ENCODE assay signal across 1 cellular context in the genomic region with DNA sequence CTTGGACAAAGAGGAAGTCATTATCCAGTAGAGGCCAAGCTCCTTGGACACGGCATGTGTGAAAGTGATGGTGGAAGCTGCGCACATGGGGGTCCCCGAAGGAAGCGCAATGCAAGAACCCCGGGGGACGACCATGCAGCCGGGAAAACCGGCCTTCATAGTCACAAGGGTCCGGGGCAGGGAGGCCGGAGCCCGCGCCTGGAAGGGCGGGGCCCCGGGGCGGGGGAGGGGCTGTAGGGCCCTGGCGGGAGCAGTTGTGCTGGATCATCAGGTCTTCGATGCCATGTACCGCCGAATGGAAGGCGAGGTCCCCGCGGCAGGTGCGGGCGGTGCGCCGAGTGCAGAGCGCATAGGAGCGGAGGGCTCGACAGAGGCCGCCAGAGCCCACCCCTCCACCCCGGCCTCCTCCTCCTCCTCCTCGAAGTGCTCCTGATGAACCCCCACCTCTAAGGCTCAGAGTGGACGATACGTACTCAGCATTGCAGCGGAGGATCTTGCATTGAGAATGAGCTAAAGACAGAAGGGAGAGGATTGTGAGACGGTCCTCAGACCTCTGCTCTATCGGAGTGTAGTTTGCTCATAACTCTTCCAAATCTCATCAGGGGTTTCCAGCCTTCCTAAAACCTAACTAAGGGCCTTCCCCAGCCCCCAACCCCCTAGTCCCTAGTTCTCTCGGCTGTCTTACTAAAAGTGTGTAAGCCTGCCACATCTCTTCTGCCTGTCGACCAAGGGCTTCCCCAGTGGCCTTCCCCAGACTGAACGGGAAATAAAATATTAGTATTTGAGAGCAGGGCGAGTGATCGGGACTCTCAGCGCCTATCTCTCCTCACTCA.
TF ChIP-seq lines count a peak whose summit lies in the region.

No MANE protein-coding gene starts in this region.

TF ChIP-seq in H1, 55 proteins besides CTCF, POLR2A, EP300 and RAD21:
- TF ChIP-seq SP1 (IDR thresholded peaks at IDR 0.05; ENCODE audit: low read depth, low read length): no peak
- no peak for TF ChIP-seq HDAC2 (IDR thresholded peaks at IDR 0.05; ENCODE audit: borderline replicate concordance in 1 of 2, low read depth in 2 of 2, low read length in 2 of 2)
- TF ChIP-seq BCL11A (IDR thresholded peaks at IDR 0.05; ENCODE audit: low read depth in 2 of 2, low read length in 2 of 2): no peak
- no peak for TF ChIP-seq NANOG (IDR thresholded peaks at IDR 0.05; ENCODE audit: insufficient read depth, low read depth, low read length, poor library complexity, severe bottlenecking)
- TF ChIP-seq RNF2 (IDR thresholded peaks at IDR 0.05; ENCODE audit: borderline replicate concordance, low read depth, low read length, missing control alignments, poor library complexity, severe bottlenecking): no peak
- TF ChIP-seq CTBP2 (IDR thresholded peaks at IDR 0.05; ENCODE audit: borderline replicate concordance, insufficient read depth, insufficient read length, low read length): no peak
- no peak for TF ChIP-seq TCF12 (IDR thresholded peaks at IDR 0.05; ENCODE audit: low read depth, low read length)
- TF ChIP-seq PHF8 (conservative IDR thresholded peaks at IDR 0.05; ENCODE audit: low read depth, low read length): no peak; the same call in 1 of the 2 replicates
- TF ChIP-seq ASH2L (IDR thresholded peaks at IDR 0.05; ENCODE audit: low read length): peak; percentile 49
- peak; percentile 54 for TF ChIP-seq EZH2 (IDR thresholded peaks at IDR 0.05; ENCODE audit: low read depth, low read length, severe bottlenecking)
- 0 out of 2 replicates have a peak, but pooled peaks have one; percentile 24 for TF ChIP-seq SUZ12 (IDR thresholded peaks at IDR 0.05; ENCODE audit: low read length)
- TF ChIP-seq NRF1 (IDR thresholded peaks at IDR 0.05; ENCODE audit: low read depth, low read length): no peak
- no peak for TF ChIP-seq RXRA (IDR thresholded peaks at IDR 0.05; ENCODE audit: insufficient read depth, low read depth, low read length)
- TF ChIP-seq SP4 (IDR thresholded peaks at IDR 0.05; ENCODE audit: low read length): no peak
- no peak for TF ChIP-seq CBX8 (IDR thresholded peaks at IDR 0.05; ENCODE audit: borderline replicate concordance, low read depth, low read length)
- TF ChIP-seq CEBPB (IDR thresholded peaks at IDR 0.05; ENCODE audit: low read depth, low read length): no peak
- TF ChIP-seq POU5F1 (IDR thresholded peaks at IDR 0.05; ENCODE audit: low read depth, low read length): no peak
- no peak for TF ChIP-seq SAP30 (IDR thresholded peaks at IDR 0.05; ENCODE audit: insufficient read depth, insufficient replicate concordance, low read length)
- TF ChIP-seq TBP (IDR thresholded peaks at IDR 0.05; ENCODE audit: low read depth, low read length): 0 out of 2 replicates have a peak, but pooled peaks have one; percentile 20
- TF ChIP-seq, protein P1, sequence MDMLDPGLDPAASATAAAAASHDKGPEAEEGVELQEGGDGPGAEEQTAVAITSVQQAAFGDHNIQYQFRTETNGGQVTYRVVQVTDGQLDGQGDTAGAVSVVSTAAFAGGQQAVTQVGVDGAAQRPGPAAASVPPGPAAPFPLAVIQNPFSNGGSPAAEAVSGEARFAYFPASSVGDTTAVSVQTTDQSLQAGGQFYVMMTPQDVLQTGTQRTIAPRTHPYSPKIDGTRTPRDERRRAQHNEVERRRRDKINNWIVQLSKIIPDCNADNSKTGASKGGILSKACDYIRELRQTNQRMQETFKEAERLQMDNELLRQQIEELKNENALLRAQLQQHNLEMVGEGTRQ (IDR thresholded peaks at IDR 0.05; ENCODE audit: low read length): no peak
- TF ChIP-seq JUN (IDR thresholded peaks at IDR 0.05; ENCODE audit: low read depth, low read length): no peak
- TF ChIP-seq, protein P2, sequence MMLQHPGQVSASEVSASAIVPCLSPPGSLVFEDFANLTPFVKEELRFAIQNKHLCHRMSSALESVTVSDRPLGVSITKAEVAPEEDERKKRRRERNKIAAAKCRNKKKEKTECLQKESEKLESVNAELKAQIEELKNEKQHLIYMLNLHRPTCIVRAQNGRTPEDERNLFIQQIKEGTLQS (IDR thresholded peaks at IDR 0.05; ENCODE audit: insufficient read depth, low read depth, low read length): no peak
- TF ChIP-seq YY1 (IDR thresholded peaks at IDR 0.05; ENCODE audit: low read depth, low read length): no peak
- TF ChIP-seq JUND (IDR thresholded peaks at IDR 0.05; ENCODE audit: low read length): no peak
- no peak for TF ChIP-seq TEAD4 (IDR thresholded peaks at IDR 0.05; ENCODE audit: low read depth, low read length)
- TF ChIP-seq ZNF274 (IDR thresholded peaks at IDR 0.05; ENCODE audit: borderline replicate concordance, extremely low read depth, low read length): no peak
- peak; percentile 38; the same call in 1 of the 2 replicates for TF ChIP-seq KDM1A (IDR thresholded peaks at IDR 0.05; ENCODE audit: borderline replicate concordance, low read length)
- no peak for TF ChIP-seq TAF7 (optimal IDR thresholded peaks at IDR 0.05; ENCODE audit: borderline replicate concordance, low read depth, low read length)
- no peak for TF ChIP-seq CREB1 (IDR thresholded peaks at IDR 0.05)
- no peak for TF ChIP-seq KDM5A (IDR thresholded peaks at IDR 0.05; ENCODE audit: low read length)
- TF ChIP-seq, protein P3, sequence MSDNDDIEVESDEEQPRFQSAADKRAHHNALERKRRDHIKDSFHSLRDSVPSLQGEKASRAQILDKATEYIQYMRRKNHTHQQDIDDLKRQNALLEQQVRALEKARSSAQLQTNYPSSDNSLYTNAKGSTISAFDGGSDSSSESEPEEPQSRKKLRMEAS (IDR thresholded peaks at IDR 0.05): peak; percentile 85
- no peak for TF ChIP-seq GABPA (IDR thresholded peaks at IDR 0.05; ENCODE audit: borderline replicate concordance, insufficient read depth, low read length)
- TF ChIP-seq TAF1 (IDR thresholded peaks at IDR 0.05; ENCODE audit: low read depth, low read length): 0 out of 2 replicates have a peak, but pooled peaks have one; percentile 31
- TF ChIP-seq, protein P4, sequence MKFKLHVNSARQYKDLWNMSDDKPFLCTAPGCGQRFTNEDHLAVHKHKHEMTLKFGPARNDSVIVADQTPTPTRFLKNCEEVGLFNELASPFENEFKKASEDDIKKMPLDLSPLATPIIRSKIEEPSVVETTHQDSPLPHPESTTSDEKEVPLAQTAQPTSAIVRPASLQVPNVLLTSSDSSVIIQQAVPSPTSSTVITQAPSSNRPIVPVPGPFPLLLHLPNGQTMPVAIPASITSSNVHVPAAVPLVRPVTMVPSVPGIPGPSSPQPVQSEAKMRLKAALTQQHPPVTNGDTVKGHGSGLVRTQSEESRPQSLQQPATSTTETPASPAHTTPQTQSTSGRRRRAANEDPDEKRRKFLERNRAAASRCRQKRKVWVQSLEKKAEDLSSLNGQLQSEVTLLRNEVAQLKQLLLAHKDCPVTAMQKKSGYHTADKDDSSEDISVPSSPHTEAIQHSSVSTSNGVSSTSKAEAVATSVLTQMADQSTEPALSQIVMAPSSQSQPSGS (IDR thresholded peaks at IDR 0.05; ENCODE audit: low read length): no peak
- TF ChIP-seq POLR2AphosphoS5 (IDR thresholded peaks at IDR 0.05; ENCODE audit: low read depth, low read length): no peak
- TF ChIP-seq CHD2 (IDR thresholded peaks at IDR 0.05; ENCODE audit: low read length): no peak
- no peak for TF ChIP-seq FOSL1 (IDR thresholded peaks at IDR 0.05; ENCODE audit: insufficient read depth, low read depth, low read length)
- no peak for TF ChIP-seq MAFK (IDR thresholded peaks at IDR 0.05; ENCODE audit: low read depth, low read length)
- no peak for TF ChIP-seq BRCA1 (IDR thresholded peaks at IDR 0.05; ENCODE audit: low read depth, low read length)
- no peak for TF ChIP-seq SP2 (IDR thresholded peaks at IDR 0.05; ENCODE audit: low read length)
- TF ChIP-seq HDAC6 (IDR thresholded peaks at IDR 0.05; ENCODE audit: low read depth, low read length): no peak
- TF ChIP-seq SIRT6 (IDR thresholded peaks at IDR 0.05; ENCODE audit: low read length): no peak
- TF ChIP-seq EGR1 (IDR thresholded peaks at IDR 0.05; ENCODE audit: borderline replicate concordance, low read depth, low read length): no peak
- no peak for TF ChIP-seq RFX5 (IDR thresholded peaks at IDR 0.05; ENCODE audit: borderline replicate concordance, low read depth, low read length)
- TF ChIP-seq CBX5 (IDR thresholded peaks at IDR 0.05; ENCODE audit: low read depth, low read length): no peak
- no peak for TF ChIP-seq GTF2F1 (IDR thresholded peaks at IDR 0.05; ENCODE audit: borderline replicate concordance, low read depth, low read length)
- TF ChIP-seq RBBP5 (IDR thresholded peaks at IDR 0.05; ENCODE audit: borderline replicate concordance, low read depth, low read length): no peak
- TF ChIP-seq SIN3A (conservative IDR thresholded peaks at IDR 0.05 in 1 of 2, IDR thresholded peaks at IDR 0.05 in 1 of 2; ENCODE audit: low read depth in 1 of 2, low read length in 2 of 2): no peak
- peak; percentile 18 for TF ChIP-seq KDM4A (IDR thresholded peaks at IDR 0.05; ENCODE audit: low read depth, low read length, severe bottlenecking)
- TF ChIP-seq, protein P5, sequence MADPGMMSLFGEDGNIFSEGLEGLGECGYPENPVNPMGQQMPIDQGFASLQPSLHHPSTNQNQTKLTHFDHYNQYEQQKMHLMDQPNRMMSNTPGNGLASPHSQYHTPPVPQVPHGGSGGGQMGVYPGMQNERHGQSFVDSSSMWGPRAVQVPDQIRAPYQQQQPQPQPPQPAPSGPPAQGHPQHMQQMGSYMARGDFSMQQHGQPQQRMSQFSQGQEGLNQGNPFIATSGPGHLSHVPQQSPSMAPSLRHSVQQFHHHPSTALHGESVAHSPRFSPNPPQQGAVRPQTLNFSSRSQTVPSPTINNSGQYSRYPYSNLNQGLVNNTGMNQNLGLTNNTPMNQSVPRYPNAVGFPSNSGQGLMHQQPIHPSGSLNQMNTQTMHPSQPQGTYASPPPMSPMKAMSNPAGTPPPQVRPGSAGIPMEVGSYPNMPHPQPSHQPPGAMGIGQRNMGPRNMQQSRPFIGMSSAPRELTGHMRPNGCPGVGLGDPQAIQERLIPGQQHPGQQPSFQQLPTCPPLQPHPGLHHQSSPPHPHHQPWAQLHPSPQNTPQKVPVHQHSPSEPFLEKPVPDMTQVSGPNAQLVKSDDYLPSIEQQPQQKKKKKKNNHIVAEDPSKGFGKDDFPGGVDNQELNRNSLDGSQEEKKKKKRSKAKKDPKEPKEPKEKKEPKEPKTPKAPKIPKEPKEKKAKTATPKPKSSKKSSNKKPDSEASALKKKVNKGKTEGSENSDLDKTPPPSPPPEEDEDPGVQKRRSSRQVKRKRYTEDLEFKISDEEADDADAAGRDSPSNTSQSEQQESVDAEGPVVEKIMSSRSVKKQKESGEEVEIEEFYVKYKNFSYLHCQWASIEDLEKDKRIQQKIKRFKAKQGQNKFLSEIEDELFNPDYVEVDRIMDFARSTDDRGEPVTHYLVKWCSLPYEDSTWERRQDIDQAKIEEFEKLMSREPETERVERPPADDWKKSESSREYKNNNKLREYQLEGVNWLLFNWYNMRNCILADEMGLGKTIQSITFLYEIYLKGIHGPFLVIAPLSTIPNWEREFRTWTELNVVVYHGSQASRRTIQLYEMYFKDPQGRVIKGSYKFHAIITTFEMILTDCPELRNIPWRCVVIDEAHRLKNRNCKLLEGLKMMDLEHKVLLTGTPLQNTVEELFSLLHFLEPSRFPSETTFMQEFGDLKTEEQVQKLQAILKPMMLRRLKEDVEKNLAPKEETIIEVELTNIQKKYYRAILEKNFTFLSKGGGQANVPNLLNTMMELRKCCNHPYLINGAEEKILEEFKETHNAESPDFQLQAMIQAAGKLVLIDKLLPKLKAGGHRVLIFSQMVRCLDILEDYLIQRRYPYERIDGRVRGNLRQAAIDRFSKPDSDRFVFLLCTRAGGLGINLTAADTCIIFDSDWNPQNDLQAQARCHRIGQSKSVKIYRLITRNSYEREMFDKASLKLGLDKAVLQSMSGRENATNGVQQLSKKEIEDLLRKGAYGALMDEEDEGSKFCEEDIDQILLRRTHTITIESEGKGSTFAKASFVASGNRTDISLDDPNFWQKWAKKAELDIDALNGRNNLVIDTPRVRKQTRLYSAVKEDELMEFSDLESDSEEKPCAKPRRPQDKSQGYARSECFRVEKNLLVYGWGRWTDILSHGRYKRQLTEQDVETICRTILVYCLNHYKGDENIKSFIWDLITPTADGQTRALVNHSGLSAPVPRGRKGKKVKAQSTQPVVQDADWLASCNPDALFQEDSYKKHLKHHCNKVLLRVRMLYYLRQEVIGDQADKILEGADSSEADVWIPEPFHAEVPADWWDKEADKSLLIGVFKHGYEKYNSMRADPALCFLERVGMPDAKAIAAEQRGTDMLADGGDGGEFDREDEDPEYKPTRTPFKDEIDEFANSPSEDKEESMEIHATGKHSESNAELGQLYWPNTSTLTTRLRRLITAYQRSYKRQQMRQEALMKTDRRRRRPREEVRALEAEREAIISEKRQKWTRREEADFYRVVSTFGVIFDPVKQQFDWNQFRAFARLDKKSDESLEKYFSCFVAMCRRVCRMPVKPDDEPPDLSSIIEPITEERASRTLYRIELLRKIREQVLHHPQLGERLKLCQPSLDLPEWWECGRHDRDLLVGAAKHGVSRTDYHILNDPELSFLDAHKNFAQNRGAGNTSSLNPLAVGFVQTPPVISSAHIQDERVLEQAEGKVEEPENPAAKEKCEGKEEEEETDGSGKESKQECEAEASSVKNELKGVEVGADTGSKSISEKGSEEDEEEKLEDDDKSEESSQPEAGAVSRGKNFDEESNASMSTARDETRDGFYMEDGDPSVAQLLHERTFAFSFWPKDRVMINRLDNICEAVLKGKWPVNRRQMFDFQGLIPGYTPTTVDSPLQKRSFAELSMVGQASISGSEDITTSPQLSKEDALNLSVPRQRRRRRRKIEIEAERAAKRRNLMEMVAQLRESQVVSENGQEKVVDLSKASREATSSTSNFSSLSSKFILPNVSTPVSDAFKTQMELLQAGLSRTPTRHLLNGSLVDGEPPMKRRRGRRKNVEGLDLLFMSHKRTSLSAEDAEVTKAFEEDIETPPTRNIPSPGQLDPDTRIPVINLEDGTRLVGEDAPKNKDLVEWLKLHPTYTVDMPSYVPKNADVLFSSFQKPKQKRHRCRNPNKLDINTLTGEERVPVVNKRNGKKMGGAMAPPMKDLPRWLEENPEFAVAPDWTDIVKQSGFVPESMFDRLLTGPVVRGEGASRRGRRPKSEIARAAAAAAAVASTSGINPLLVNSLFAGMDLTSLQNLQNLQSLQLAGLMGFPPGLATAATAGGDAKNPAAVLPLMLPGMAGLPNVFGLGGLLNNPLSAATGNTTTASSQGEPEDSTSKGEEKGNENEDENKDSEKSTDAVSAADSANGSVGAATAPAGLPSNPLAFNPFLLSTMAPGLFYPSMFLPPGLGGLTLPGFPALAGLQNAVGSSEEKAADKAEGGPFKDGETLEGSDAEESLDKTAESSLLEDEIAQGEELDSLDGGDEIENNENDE (IDR thresholded peaks at IDR 0.05; ENCODE audit: insufficient replicate concordance, low read length): no peak
- TF ChIP-seq BACH1 (IDR thresholded peaks at IDR 0.05; ENCODE audit: low read length): no peak
- TF ChIP-seq SIX5 (IDR thresholded peaks at IDR 0.05; ENCODE audit: low read depth, low read length): no peak
- TF ChIP-seq, protein P6, sequence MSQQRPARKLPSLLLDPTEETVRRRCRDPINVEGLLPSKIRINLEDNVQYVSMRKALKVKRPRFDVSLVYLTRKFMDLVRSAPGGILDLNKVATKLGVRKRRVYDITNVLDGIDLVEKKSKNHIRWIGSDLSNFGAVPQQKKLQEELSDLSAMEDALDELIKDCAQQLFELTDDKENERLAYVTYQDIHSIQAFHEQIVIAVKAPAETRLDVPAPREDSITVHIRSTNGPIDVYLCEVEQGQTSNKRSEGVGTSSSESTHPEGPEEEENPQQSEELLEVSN (IDR thresholded peaks at IDR 0.05): peak; percentile 89
- no peak for TF ChIP-seq SRF (IDR thresholded peaks at IDR 0.05; ENCODE audit: low read depth, low read length)
- TF ChIP-seq CHD1 (IDR thresholded peaks at IDR 0.05; ENCODE audit: low read depth, low read length): no peak
